Comparison of ENCODE assay signal across 8 cellular contexts in the genomic region with DNA sequence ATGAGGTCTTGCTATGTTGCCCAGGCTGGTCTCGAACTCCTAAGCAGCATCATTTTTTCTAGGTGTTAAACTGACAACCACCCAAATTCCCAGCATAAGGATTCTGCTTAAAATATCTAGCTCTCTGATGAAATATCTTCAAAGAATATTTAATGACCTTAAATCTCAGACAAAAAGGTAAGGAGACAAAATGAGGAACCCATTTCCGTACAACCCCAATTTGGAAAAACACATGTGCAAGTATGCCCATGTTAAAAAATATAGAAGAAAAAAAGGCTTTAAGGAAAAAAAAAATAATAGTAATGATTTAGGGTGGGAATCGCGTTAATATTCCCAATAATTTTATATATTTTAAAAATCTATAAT. TPM values are rescaled to one million over a fixed set of nuclear protein-coding genes. Genes with fewer than 3 reads are reported as not detected.
DNase-seq lines count a peak whose midpoint lies in the region; ATAC-seq and TF ChIP-seq lines count a peak whose summit lies in the region.

No MANE protein-coding gene starts in this region.

- TF ChIP-seq CTCF in epithelial cell of proximal tubule (conservative IDR thresholded peaks at IDR 0.05; ENCODE audit: low read depth, low read length) = no peak

- peaks cover 33 to 38% (median 36%) of the 10 kb centered on the region in 3 donors for H3K4me1 ChIP-seq in skeletal muscle tissue (ENCODE audit: control insufficient read depth in 3 of 3, insufficient read depth in 3 of 3, low read length in 3 of 3)

- ATAC-seq in HG03521 (IDR thresholded peaks at IDR 0.05; ENCODE audit: unreplicated experiment) = no peak

- H3K4me3 ChIP-seq in epithelial cell of proximal tubule (ENCODE audit: low read depth, low read length) (peak overlapping the region; percentile 67), skeletal muscle tissue (ENCODE audit: low read length in 3 of 3) (peak overlapping the region in 2 of 3 donors; percentile 80 to 84)

- no peaks in the 10 kb centered on the region for H3K9me3 ChIP-seq in skeletal muscle tissue (ENCODE audit: control insufficient read depth in 3 of 3, low read length in 3 of 3)

- DNase-seq in NCI-H2171 treated with DMSO at 0.1 percent for 48 hours (lab: John Stamatoyannopoulos, UW) = peak; percentile 42
- DNase-seq in NCI-H2171 (lab: John Stamatoyannopoulos, UW) = no peak
- peak; percentile 30 for DNase-seq in RKO (ENCODE audit: low spot score)
- DNase-seq in epithelial cell of proximal tubule (ENCODE audit: low read depth) = no peak
- DNase-seq in NCI-H1092 treated with DMSO at 0.1 percent for 48 hours (lab: John Stamatoyannopoulos, UW) = no peak
- no peak for DNase-seq in DMS79 treated with DMSO at 0.1 percent for 48 hours (lab: John Stamatoyannopoulos, UW)

- H3K9ac ChIP-seq in skeletal muscle tissue (ENCODE audit: low read depth in 1 of 3, low read length in 3 of 3) = no peak overlapping the region

- peaks cover 0 to under 1% (median 0%) of the 10 kb centered on the region in 3 donors for H3K36me3 ChIP-seq in skeletal muscle tissue (ENCODE audit: control insufficient read depth in 3 of 3, insufficient read depth in 3 of 3, low read length in 3 of 3)

- no peaks in the 10 kb centered on the region for H3K27me3 ChIP-seq in skeletal muscle tissue (ENCODE audit: control insufficient read depth in 3 of 3, insufficient read depth in 3 of 3, low read length in 3 of 3)

- H3K27ac ChIP-seq in skeletal muscle tissue (ENCODE audit: low read depth, low read length) = no peak overlapping the region

RNA-seq across cellular contexts. Expression of a gene that starts 1.4 kb away (rescaled TPM):
- total RNA-seq in epithelial cell of proximal tubule (15.2 and 23.8 TPM in 2 replicates), skeletal muscle tissue (24.0 TPM)

Comparison
In these comparisons a context has a peak if more than half of its experiments do, and no peak if none do; other contexts are left out.
1. DNase-seq: peak in NCI-H2171 treated with DMSO at 0.1 percent for 48 hours (single experiment) and RKO (single experiment); none in NCI-H2171 (single experiment), epithelial cell of proximal tubule (single experiment), NCI-H1092 treated with DMSO at 0.1 percent for 48 hours (single experiment) and DMS79 treated with DMSO at 0.1 percent for 48 hours (single experiment).